1 cellular context compared by ENCODE assay signal in genomic region chr2:23624378-23624777, GRCh38.
TF ChIP-seq lines count a peak whose summit lies in the region.

No MANE protein-coding gene starts in this region.

TF ChIP-seq in H1, 55 proteins besides CTCF, POLR2A, EP300 and RAD21 (continued from another document):
- TF ChIP-seq CHD7 (IDR thresholded peaks at IDR 0.05; ENCODE audit: insufficient replicate concordance, low read length) (no peak), CTBP2 (IDR thresholded peaks at IDR 0.05; ENCODE audit: borderline replicate concordance, insufficient read depth, insufficient read length, low read length) (no peak)
